In genomic region chr14:31949709-31950108, GRCh38 we compare ENCODE assay signal across 1 cellular context.
TF ChIP-seq lines count a peak whose summit lies in the region.

No MANE protein-coding gene starts in this region.

TF ChIP-seq in HCT116, 20 proteins besides CTCF, POLR2A, EP300 and RAD21 (continued from another document):
- TF ChIP-seq REST (IDR thresholded peaks at IDR 0.05; ENCODE audit: low read depth) (no peak), FOSL1 (IDR thresholded peaks at IDR 0.05; ENCODE audit: low read depth) (peak; percentile 31; the same call in 1 of the 2 replicates), YY1 (IDR thresholded peaks at IDR 0.05; ENCODE audit: extremely low read depth, insufficient replicate concordance, low read depth, low read length) (no peak)
